Comparison of ENCODE assay signal across 8 cellular contexts in the genomic region with DNA sequence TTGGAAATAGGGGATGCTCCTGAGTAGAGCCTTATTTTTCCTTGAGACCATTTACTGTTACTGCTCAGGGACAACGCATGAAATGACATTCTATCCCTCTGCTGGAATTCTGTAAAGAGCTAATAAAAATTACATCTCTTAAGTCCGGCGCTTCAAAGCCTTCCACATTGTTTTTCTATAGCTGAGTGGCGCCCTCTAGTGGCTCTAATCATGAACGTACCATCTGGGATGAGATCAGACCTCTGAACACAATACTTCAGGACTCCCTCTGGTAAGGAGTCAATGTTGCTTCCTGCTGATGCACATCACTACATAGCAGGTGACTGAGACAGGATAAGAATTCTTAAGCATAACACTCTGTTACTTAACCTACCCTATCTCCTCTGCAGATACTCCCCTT. TPM values are rescaled to one million over a fixed set of nuclear protein-coding genes. Genes with fewer than 3 reads are reported as not detected.
DNase-seq lines count a peak whose midpoint lies in the region; ATAC-seq and TF ChIP-seq lines count a peak whose summit lies in the region.

No MANE protein-coding gene starts in this region.

- H3K27me3 ChIP-seq in ascending aorta: no peaks in the 10 kb centered on the region

- H3K4me3 ChIP-seq in ascending aorta: no peak overlapping the region

- TF ChIP-seq CTCF in ascending aorta (IDR thresholded peaks at IDR 0.05): peak in 2 of 3 experiments; percentile 27 to 40

- no peaks in the 10 kb centered on the region for H3K36me3 Mint-ChIP-seq in immature natural killer cell

- H3K27ac Mint-ChIP-seq in immature natural killer cell: no peak overlapping the region

- peak; percentile 16 for DNase-seq in GM04504 (ENCODE audit: low read depth)
- DNase-seq in LoVo (ENCODE audit: low spot score): peak; percentile 30
- DNase-seq in T follicular helper cell (ENCODE audit: low read depth): peak; percentile 38
- peak in 1 of 2 donors; percentile 65 for DNase-seq in ascending aorta (ENCODE audit: low spot score in 2 of 2)
- DNase-seq in immature natural killer cell: peak; percentile 43 to 52 (median 51)
- DNase-seq in stimulated activated CD4-positive, alpha-beta T cell treated with anti-CD3 and anti-CD28 coated beads, Interleukin-4, amount 100 ng/mL, for 24 hours: peak; percentile 63
- no peak for DNase-seq in T1000 (lab: John Stamatoyannopoulos, UW)

- H3K4me1 ChIP-seq in ascending aorta: no peaks in the 10 kb centered on the region

- H3K36me3 ChIP-seq in ascending aorta: no peaks in the 10 kb centered on the region

- H3K4me3 Mint-ChIP-seq in immature natural killer cell: no peak overlapping the region

- intact Hi-C loops in ascending aorta (cut with DNase I): no loop called here

- no peaks in the 10 kb centered on the region for H3K9me3 Mint-ChIP-seq in immature natural killer cell

- ATAC-seq in GM21825 (IDR thresholded peaks at IDR 0.05; ENCODE audit: unreplicated experiment): peak; percentile 98

- H3K27ac ChIP-seq in ascending aorta: no peak overlapping the region

- peaks cover 0 to 2% (median 2%) of the 10 kb centered on the region in 3 donors for H3K27me3 Mint-ChIP-seq in immature natural killer cell (ENCODE audit: low read depth in 3 of 3)

- H3K9me3 ChIP-seq in ascending aorta: no peaks in the 10 kb centered on the region

- H3K4me1 Mint-ChIP-seq in immature natural killer cell: peaks cover 2 to 6% of the 10 kb centered on the region in 2 donors

RNA-seq across cellular contexts. Expression of a gene that starts 6.0 kb away (rescaled TPM):
- not detected for total RNA-seq in ascending aorta
- polyA plus RNA-seq in immature natural killer cell: 1 to 10 TPM in 2 of 3 donors, under 1 TPM in 1; 0.92 to 6.5 (median 5.6) TPM

RNA-seq across cellular contexts. Expression of a gene that starts 6.2 kb away (rescaled TPM):
- 91.9 TPM for total RNA-seq in ascending aorta
- polyA plus RNA-seq in immature natural killer cell: 100 to 1,000 TPM; 188 to 334 (median 208) TPM
